ENCODE assay signal across 8 cellular contexts in genomic region chr1:203327684-203328457, GRCh38. TPM values are rescaled to one million over a fixed set of nuclear protein-coding genes. Genes with fewer than 3 reads are reported as not detected.
DNase-seq lines count a peak whose midpoint lies in the region; ATAC-seq and TF ChIP-seq lines count a peak whose summit lies in the region.

No MANE protein-coding gene starts in this region.

- ATAC-seq in GM18870 (IDR thresholded peaks at IDR 0.05; ENCODE audit: unreplicated experiment) (peak; percentile 31), HG03097 (IDR thresholded peaks at IDR 0.05; ENCODE audit: low FRiP score, unreplicated experiment) (peak; percentile 21), mucosa of descending colon (peak; percentile 57)

- H3K36me3 ChIP-seq in BLaER1 (no peaks in the 10 kb centered on the region), mucosa of descending colon (ENCODE audit: low read depth) (no peaks in the 10 kb centered on the region), thyroid gland (no peaks in the 10 kb centered on the region)

- H3K4me2 ChIP-seq in BLaER1: peak overlapping the region; percentile 97

- peak overlapping the region; percentile 99 for H3K27ac ChIP-seq in BLaER1
- H3K27ac ChIP-seq in thyroid gland: peak overlapping the region; percentile 85 to 97 (median 93)

- H3K9me3 ChIP-seq in BLaER1: no peaks in the 10 kb centered on the region
- H3K9me3 ChIP-seq in mucosa of descending colon: no peaks in the 10 kb centered on the region
- H3K9me3 ChIP-seq in thyroid gland: no peaks in the 10 kb centered on the region

- no peak for TF ChIP-seq POLR2A in thyroid gland (IDR thresholded peaks at IDR 0.05)

- DNase-seq in NCI-H69 (lab: John Stamatoyannopoulos, UW) (peak; percentile 98), epithelial cell of esophagus (ENCODE audit: low read depth) (peak; percentile 71), mucosa of descending colon (peak in 1 of 3 donors; percentile 82), thyroid gland (peak in 1 of 2 donors; percentile 50)
- peak; percentile 63 for DNase-seq in activated CD8-positive, alpha-beta memory T cell treated with anti-CD3 and anti-CD28 coated beads, Interleukin-2, amount 50 U/mL, for 1 hour (ENCODE audit: extremely low read depth)

- no peaks in the 10 kb centered on the region for H4K20me1 ChIP-seq in BLaER1

- H3K4me1 ChIP-seq in BLaER1 (peaks cover 59% of the 10 kb centered on the region), mucosa of descending colon (ENCODE audit: low read depth) (peaks cover 48% of the 10 kb centered on the region), thyroid gland (peaks cover 59 to 75% of the 10 kb centered on the region in 2 donors)

- TF ChIP-seq CTCF in epithelial cell of esophagus (IDR thresholded peaks at IDR 0.05; ENCODE audit: insufficient read depth, low read depth, low read length, missing control alignments) (peak; percentile 47), mucosa of descending colon (IDR thresholded peaks at IDR 0.05) (no peak), thyroid gland (IDR thresholded peaks at IDR 0.05) (peak in 3 of 6 experiments; percentile 20 to 24 (median 22))

- 21 to 24% methylated on average over 31 of the region's 31 CpGs for WGBS in thyroid gland, 2 donors

- H3K27me3 ChIP-seq in BLaER1 (no peaks in the 10 kb centered on the region), thyroid gland (no peaks in the 10 kb centered on the region)

- intact Hi-C loops in mucosa of descending colon (cut with DNase I, micrococcal nuclease) (no loop called here), thyroid gland (cut with DNase I) (no loop called here)

- peak overlapping the region; percentile 93 for H3K9ac ChIP-seq in BLaER1

- H3K4me3 ChIP-seq in BLaER1 (peak overlapping the region; percentile 61), epithelial cell of esophagus (ENCODE audit: low read length) (peak overlapping the region; percentile 55), mucosa of descending colon (no peak overlapping the region), thyroid gland (replicated peaks in 1 of 3) (peak overlapping the region in 1 of 3 donors; percentile 27)

RNA-seq across cellular contexts. Expression of gene BTG2, which starts 22.6 kb away (rescaled TPM):
- total RNA-seq in mucosa of descending colon (100 to 1,000 TPM in 1 of 3 donors, 10 to 100 TPM in 2; 65.7 to 406 (median 69.1) TPM), thyroid gland (10 to 100 TPM; 41.9 to 82.1 (median 51.9) TPM)

RNA-seq across cellular contexts. Expression of gene FMOD, which starts 23.1 kb away (rescaled TPM):
- total RNA-seq in mucosa of descending colon (10 to 100 TPM; 26.6 to 45.7 (median 33.3) TPM), thyroid gland (100 to 1,000 TPM in 3 of 4 donors, 10 to 100 TPM in 1; 67.7 to 173 (median 111) TPM)
